Comparison of ENCODE assay signal across 2 cellular contexts in the genomic region with DNA sequence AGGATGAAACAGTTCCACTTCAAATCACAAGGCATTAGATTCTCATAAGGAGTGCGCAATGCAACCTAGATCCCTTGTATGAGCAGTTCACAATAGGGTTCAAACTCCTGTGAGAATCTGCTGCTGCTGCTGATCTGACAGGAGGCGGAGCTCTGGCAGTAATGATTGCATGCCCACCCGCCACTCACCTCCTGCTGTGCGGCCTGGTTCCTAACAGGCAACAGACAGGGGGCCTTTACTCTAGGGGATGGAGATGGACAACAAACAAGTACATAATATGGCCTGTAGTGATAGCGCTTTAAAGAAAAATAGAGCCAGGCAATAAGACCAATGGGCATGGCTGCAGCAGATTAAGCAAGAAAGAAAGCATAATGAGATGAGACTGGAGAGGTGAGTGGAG.
TF ChIP-seq lines count a peak whose summit lies in the region.

No MANE protein-coding gene starts in this region.

TF ChIP-seq in GM23338, 12 proteins besides CTCF, POLR2A, EP300 and RAD21 (continues in another document):
- TF ChIP-seq, protein P1, sequence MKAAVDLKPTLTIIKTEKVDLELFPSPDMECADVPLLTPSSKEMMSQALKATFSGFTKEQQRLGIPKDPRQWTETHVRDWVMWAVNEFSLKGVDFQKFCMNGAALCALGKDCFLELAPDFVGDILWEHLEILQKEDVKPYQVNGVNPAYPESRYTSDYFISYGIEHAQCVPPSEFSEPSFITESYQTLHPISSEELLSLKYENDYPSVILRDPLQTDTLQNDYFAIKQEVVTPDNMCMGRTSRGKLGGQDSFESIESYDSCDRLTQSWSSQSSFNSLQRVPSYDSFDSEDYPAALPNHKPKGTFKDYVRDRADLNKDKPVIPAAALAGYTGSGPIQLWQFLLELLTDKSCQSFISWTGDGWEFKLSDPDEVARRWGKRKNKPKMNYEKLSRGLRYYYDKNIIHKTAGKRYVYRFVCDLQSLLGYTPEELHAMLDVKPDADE (IDR thresholded peaks at IDR 0.05) = no peak
- TF ChIP-seq ZNF331 (CRISPR knock-in tag; IDR thresholded peaks at IDR 0.05; ENCODE audit: low read depth) (no peak), POLR2AphosphoS5 (IDR thresholded peaks at IDR 0.05; ENCODE audit: low read depth) (no peak), ZNF114 (CRISPR knock-in tag; IDR thresholded peaks at IDR 0.05) (no peak), EZH2 (IDR thresholded peaks at IDR 0.05; ENCODE audit: low read depth, unreplicated experiment) (no peak), EZH2phosphoT487 (IDR thresholded peaks at IDR 0.05; ENCODE audit: unreplicated experiment) (no peak), JUNB (IDR thresholded peaks at IDR 0.05; ENCODE audit: unreplicated experiment) (no peak), REST (IDR thresholded peaks at IDR 0.05; ENCODE audit: unreplicated experiment) (no peak), CREB1 (CRISPR knock-in tag; IDR thresholded peaks at IDR 0.05; ENCODE audit: low read depth) (no peak)
- TF ChIP-seq, protein P2, sequence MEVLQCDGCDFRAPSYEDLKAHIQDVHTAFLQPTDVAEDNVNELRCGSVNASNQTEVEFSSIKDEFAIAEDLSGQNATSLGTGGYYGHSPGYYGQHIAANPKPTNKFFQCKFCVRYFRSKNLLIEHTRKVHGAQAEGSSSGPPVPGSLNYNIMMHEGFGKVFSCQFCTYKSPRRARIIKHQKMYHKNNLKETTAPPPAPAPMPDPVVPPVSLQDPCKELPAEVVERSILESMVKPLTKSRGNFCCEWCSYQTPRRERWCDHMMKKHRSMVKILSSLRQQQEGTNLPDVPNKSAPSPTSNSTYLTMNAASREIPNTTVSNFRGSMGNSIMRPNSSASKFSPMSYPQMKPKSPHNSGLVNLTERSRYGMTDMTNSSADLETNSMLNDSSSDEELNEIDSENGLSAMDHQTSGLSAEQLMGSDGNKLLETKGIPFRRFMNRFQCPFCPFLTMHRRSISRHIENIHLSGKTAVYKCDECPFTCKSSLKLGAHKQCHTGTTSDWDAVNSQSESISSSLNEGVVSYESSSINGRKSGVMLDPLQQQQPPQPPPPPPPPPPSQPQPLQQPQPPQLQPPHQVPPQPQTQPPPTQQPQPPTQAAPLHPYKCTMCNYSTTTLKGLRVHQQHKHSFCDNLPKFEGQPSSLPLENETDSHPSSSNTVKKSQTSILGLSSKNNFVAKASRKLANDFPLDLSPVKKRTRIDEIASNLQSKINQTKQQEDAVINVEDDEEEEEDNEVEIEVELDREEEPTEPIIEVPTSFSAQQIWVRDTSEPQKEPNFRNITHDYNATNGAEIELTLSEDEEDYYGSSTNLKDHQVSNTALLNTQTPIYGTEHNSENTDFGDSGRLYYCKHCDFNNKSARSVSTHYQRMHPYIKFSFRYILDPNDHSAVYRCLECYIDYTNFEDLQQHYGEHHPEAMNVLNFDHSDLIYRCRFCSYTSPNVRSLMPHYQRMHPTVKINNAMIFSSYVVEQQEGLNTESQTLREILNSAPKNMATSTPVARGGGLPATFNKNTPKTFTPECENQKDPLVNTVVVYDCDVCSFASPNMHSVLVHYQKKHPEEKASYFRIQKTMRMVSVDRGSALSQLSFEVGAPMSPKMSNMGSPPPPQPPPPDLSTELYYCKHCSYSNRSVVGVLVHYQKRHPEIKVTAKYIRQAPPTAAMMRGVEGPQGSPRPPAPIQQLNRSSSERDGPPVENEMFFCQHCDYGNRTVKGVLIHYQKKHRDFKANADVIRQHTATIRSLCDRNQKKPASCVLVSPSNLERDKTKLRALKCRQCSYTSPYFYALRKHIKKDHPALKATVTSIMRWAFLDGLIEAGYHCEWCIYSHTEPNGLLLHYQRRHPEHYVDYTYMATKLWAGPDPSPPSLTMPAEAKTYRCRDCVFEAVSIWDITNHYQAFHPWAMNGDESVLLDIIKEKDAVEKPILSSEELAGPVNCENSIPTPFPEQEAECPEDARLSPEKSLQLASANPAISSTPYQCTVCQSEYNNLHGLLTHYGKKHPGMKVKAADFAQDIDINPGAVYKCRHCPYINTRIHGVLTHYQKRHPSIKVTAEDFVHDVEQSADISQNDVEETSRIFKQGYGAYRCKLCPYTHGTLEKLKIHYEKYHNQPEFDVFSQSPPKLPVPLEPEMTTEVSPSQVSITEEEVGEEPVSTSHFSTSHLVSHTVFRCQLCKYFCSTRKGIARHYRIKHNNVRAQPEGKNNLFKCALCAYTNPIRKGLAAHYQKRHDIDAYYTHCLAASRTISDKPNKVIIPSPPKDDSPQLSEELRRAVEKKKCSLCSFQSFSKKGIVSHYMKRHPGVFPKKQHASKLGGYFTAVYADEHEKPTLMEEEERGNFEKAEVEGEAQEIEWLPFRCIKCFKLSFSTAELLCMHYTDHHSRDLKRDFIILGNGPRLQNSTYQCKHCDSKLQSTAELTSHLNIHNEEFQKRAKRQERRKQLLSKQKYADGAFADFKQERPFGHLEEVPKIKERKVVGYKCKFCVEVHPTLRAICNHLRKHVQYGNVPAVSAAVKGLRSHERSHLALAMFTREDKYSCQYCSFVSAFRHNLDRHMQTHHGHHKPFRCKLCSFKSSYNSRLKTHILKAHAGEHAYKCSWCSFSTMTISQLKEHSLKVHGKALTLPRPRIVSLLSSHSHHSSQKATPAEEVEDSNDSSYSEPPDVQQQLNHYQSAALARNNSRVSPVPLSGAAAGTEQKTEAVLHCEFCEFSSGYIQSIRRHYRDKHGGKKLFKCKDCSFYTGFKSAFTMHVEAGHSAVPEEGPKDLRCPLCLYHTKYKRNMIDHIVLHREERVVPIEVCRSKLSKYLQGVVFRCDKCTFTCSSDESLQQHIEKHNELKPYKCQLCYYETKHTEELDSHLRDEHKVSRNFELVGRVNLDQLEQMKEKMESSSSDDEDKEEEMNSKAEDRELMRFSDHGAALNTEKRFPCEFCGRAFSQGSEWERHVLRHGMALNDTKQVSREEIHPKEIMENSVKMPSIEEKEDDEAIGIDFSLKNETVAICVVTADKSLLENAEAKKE (CRISPR knock-in tag; IDR thresholded peaks at IDR 0.05) = no peak

TF ChIP-seq in WTC11, 78 proteins besides CTCF, POLR2A, EP300 and RAD21:
- TF ChIP-seq, protein P3, sequence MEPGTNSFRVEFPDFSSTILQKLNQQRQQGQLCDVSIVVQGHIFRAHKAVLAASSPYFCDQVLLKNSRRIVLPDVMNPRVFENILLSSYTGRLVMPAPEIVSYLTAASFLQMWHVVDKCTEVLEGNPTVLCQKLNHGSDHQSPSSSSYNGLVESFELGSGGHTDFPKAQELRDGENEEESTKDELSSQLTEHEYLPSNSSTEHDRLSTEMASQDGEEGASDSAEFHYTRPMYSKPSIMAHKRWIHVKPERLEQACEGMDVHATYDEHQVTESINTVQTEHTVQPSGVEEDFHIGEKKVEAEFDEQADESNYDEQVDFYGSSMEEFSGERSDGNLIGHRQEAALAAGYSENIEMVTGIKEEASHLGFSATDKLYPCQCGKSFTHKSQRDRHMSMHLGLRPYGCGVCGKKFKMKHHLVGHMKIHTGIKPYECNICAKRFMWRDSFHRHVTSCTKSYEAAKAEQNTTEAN (CRISPR knock-in tag; IDR thresholded peaks at IDR 0.05) = no peak
- TF ChIP-seq SMAD3 (CRISPR knock-in tag; IDR thresholded peaks at IDR 0.05; ENCODE audit: borderline replicate concordance) (no peak), FOXP1 (CRISPR knock-in tag; IDR thresholded peaks at IDR 0.05; ENCODE audit: borderline replicate concordance) (no peak), ZNF281 (CRISPR knock-in tag; IDR thresholded peaks at IDR 0.05) (no peak), GTF2I (CRISPR knock-in tag; conservative IDR thresholded peaks at IDR 0.05) (no peak), FOXP4 (CRISPR knock-in tag; IDR thresholded peaks at IDR 0.05) (no peak), CDX4 (CRISPR knock-in tag; IDR thresholded peaks at IDR 0.05; ENCODE audit: borderline replicate concordance) (no peak), NR2C2 (CRISPR knock-in tag; IDR thresholded peaks at IDR 0.05) (no peak), ZNF512 (CRISPR knock-in tag; IDR thresholded peaks at IDR 0.05; ENCODE audit: borderline replicate concordance) (no peak), NR3C1 (CRISPR knock-in tag; conservative IDR thresholded peaks at IDR 0.05; ENCODE audit: low read depth) (no peak), ZNF671 (CRISPR knock-in tag; IDR thresholded peaks at IDR 0.05) (no peak), MLX (CRISPR knock-in tag; IDR thresholded peaks at IDR 0.05) (no peak), TCF7 (CRISPR knock-in tag; IDR thresholded peaks at IDR 0.05; ENCODE audit: low read depth) (no peak), ZNF396 (CRISPR knock-in tag; IDR thresholded peaks at IDR 0.05; ENCODE audit: borderline replicate concordance) (no peak), RELA (CRISPR knock-in tag; IDR thresholded peaks at IDR 0.05; ENCODE audit: borderline replicate concordance) (no peak)
- TF ChIP-seq, protein P4, sequence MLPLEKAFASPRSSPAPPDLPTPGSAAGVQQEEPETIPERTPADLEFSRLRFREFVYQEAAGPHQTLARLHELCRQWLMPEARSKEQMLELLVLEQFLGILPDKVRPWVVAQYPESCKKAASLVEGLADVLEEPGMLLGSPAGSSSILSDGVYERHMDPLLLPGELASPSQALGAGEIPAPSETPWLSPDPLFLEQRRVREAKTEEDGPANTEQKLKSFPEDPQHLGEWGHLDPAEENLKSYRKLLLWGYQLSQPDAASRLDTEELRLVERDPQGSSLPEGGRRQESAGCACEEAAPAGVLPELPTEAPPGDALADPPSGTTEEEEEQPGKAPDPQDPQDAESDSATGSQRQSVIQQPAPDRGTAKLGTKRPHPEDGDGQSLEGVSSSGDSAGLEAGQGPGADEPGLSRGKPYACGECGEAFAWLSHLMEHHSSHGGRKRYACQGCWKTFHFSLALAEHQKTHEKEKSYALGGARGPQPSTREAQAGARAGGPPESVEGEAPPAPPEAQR (CRISPR knock-in tag; IDR thresholded peaks at IDR 0.05) = no peak
- TF ChIP-seq, protein P5, sequence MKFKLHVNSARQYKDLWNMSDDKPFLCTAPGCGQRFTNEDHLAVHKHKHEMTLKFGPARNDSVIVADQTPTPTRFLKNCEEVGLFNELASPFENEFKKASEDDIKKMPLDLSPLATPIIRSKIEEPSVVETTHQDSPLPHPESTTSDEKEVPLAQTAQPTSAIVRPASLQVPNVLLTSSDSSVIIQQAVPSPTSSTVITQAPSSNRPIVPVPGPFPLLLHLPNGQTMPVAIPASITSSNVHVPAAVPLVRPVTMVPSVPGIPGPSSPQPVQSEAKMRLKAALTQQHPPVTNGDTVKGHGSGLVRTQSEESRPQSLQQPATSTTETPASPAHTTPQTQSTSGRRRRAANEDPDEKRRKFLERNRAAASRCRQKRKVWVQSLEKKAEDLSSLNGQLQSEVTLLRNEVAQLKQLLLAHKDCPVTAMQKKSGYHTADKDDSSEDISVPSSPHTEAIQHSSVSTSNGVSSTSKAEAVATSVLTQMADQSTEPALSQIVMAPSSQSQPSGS (CRISPR knock-in tag; IDR thresholded peaks at IDR 0.05; ENCODE audit: borderline replicate concordance, low read depth) = no peak
